In the genomic region with DNA sequence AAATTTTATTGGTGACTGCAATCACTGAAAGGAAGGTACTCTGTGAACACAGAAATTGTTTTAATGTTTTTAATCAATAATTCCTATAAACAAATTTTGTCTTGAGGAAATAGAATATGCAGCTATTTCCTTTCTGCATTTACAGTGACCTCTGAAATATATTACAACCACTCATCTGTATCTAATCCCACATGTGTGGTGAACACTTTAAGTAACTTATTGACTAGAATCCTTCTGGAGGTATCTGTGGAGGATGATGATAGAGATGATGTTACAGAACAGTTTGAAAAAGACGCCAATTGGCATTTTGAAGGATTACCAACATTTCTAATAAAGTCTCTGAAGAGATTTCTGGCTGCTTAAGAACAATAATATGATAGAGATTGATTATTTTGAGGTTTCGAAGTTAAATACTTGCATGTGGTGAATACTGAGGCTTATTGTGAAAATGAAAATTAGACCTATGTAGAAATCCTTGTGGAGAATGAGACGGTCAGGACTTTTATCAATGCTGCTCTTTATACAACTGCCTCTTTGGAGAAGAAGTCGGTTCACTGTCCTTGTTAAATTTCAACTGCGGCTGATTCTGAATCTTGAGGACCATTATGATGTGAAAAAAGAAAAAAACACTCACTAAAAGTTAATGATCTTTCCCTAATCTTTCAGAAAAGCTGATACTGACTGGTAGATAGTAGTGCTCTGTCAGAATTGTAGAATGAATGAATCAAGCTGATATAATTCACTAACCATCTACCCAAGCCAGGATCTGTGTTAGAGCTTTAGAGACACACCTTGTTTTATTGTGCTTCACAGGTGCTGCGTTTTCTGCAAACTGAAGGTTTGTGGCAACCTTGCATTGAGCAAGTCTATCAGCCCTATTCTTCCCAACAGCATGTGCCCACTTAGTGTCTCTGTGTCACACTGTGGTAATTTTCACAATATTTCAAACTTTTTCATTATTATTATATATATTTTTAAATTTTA, we compare ENCODE assay signal across 14 cellular contexts.
DNase-seq lines count a peak whose midpoint lies in the region; ATAC-seq and TF ChIP-seq lines count a peak whose summit lies in the region.
"Had no signal": no experiment of that assay in that cellular context is flagged by ENCODE, and none has a peak within 500 bp of the region (broad histone marks: within the 10 kb centered on the region; RNA-seq: fewer than 3 reads in every experiment).

No MANE protein-coding gene starts in this region.

- ATAC-seq in psoas muscle (no peak), GM21381 (IDR thresholded peaks at IDR 0.05; ENCODE audit: unreplicated experiment) (no peak)

- intact Hi-C loops in OCI-LY7 (cut with micrococcal nuclease; ENCODE audit: unreplicated experiment) (no loop called here), psoas muscle (cut with DNase I) (no loop called here), Calu3 (cut with micrococcal nuclease; ENCODE audit: unreplicated experiment) (loop anchor here (1.0 to 5.0 kb wide), 3 partner anchors 13 to 54 kb away; no protein-coding TSS in a partner anchor)

- no peak for TF ChIP-seq CTCF in OCI-LY7 (conservative IDR thresholded peaks at IDR 0.05; ENCODE audit: low read length)
- no peak for TF ChIP-seq CTCF in psoas muscle (IDR thresholded peaks at IDR 0.05)
- TF ChIP-seq CTCF in Calu3 (IDR thresholded peaks at IDR 0.05; ENCODE audit: unreplicated experiment), result no peak

- no peaks in the 10 kb centered on the region for H3K9me2 ChIP-seq in OCI-LY7 (ENCODE audit: insufficient read depth, low read length)

- CTCF ChIA-PET in OCI-LY7 (lab: Charles Lee; ENCODE audit: unreplicated experiment) (no interaction called here), Calu3 (lab: Charles Lee) (interaction anchor here (1.0 to 1.3 kb wide), 2 partner anchors 13 to 112 kb away, joined by 3 read pairs; no protein-coding TSS in a partner anchor)

- H3K27ac ChIP-seq in OCI-LY7 (ENCODE audit: low read depth, low read length, poor library complexity, severe bottlenecking) (no peak overlapping the region), psoas muscle (peak overlapping the region; percentile 51)
- H3K27ac ChIP-seq: prostate gland had no signal

- no peak overlapping the region for H3K4me3 Mint-ChIP-seq in Calu3 (ENCODE audit: low read depth, unreplicated experiment)
- H3K4me3 Mint-ChIP-seq: central memory CD8-positive, alpha-beta T cell had no signal

- peaks cover 50% of the 10 kb centered on the region for H3K4me1 Mint-ChIP-seq in Calu3 (ENCODE audit: low read depth, unreplicated experiment)

- H3K9me3 Mint-ChIP-seq in Calu3 (ENCODE audit: low read depth, unreplicated experiment), result no peaks in the 10 kb centered on the region
- H3K9me3 Mint-ChIP-seq: CD14-positive monocyte; central memory CD8-positive, alpha-beta T cell had no signal

- H3K4me1 ChIP-seq in OCI-LY7 (ENCODE audit: insufficient read depth, low read length, poor library complexity, severe bottlenecking), result peaks cover 18% of the 10 kb centered on the region
- peaks cover 17% of the 10 kb centered on the region for H3K4me1 ChIP-seq in psoas muscle
- H3K4me1 ChIP-seq: prostate gland had no signal

- no peaks in the 10 kb centered on the region for H4K20me1 ChIP-seq in OCI-LY7 (ENCODE audit: insufficient read depth, low read length)

- no peaks in the 10 kb centered on the region for H3K79me2 ChIP-seq in OCI-LY7 (ENCODE audit: insufficient read depth, low read depth, low read length)

- no peak overlapping the region for H3K27ac Mint-ChIP-seq in Calu3 (ENCODE audit: unreplicated experiment)
- H3K27ac Mint-ChIP-seq: activated naive CD4-positive, alpha-beta T cell treated with anti-CD3 and anti-CD28 coated beads, Interleukin-2, amount 50 U/mL, for 72 hours had no signal

- DNase-seq in Caki2 (ENCODE audit: low read depth) (peak; percentile 41), OCI-LY7 (ENCODE audit: low spot score) (no peak), foreskin melanocyte (peak; percentile 72), psoas muscle (no peak), NCI-H1092 treated with DMSO at 0.1 percent for 48 hours (lab: John Stamatoyannopoulos, UW) (no peak), Calu3 (no peak)
- DNase-seq: mammary epithelial cell, NCI-H1436, stomach had no signal

- BruUV-seq in OCI-LY7 (replicated peaks; lab: Mats Ljungman, UMichigan) (no TSS peak), Calu3 (replicated peaks; lab: Mats Ljungman, UMichigan) (no TSS peak)

- H3K36me3 Mint-ChIP-seq in Calu3 (ENCODE audit: insufficient read depth, unreplicated experiment), result peaks cover 9% of the 10 kb centered on the region
- H3K36me3 Mint-ChIP-seq: CD14-positive monocyte had no signal

- H3K4me2 ChIP-seq in OCI-LY7 (ENCODE audit: low read length), result peak overlapping the region; percentile 51; the same call in 1 of the 2 replicates

- no peaks in the 10 kb centered on the region for H3K27me3 Mint-ChIP-seq in Calu3 (ENCODE audit: unreplicated experiment)
- H3K27me3 Mint-ChIP-seq: central memory CD8-positive, alpha-beta T cell had no signal

- H3K36me3 ChIP-seq in OCI-LY7 (ENCODE audit: insufficient read depth, low read length), result no peaks in the 10 kb centered on the region
- H3K36me3 ChIP-seq in psoas muscle (ENCODE audit: insufficient read depth in 1 of 2, low read depth in 1 of 2), result no peaks in the 10 kb centered on the region
- H3K36me3 ChIP-seq: prostate gland, stomach had no signal

- POLR2A ChIA-PET in OCI-LY7 (lab: Charles Lee), result interaction anchor here (0.6 kb wide), 1 partner anchor 618 kb away, joined by 3 read pairs; no protein-coding TSS in a partner anchor

- in situ Hi-C loops in Caki2 (cut with HindIII; ENCODE audit: low pct_unique_long_range_greater_than_20kb, low sequenced_read_pairs), result no loop called here

- H3K9me3 ChIP-seq in OCI-LY7 (ENCODE audit: low read length) (no peaks in the 10 kb centered on the region), psoas muscle (no peaks in the 10 kb centered on the region)
- H3K9me3 ChIP-seq: prostate gland, stomach had no signal

- WGBS in psoas muscle, 3 donors, result 85 to 89% (median 86%) methylated on average over 6 of the region's 6 CpGs

- H3K27me3 ChIP-seq in psoas muscle (ENCODE audit: insufficient read depth in 3 of 3, low read length in 2 of 3), result no peaks in the 10 kb centered on the region
- H3K27me3 ChIP-seq: stomach had no signal

- H3K4me3 ChIP-seq in OCI-LY7 (ENCODE audit: low read depth, low read length, poor library complexity, severe bottlenecking), result no peak overlapping the region
- no peak overlapping the region for H3K4me3 ChIP-seq in psoas muscle
- H3K4me3 ChIP-seq: prostate gland, stomach had no signal

- H2AFZ ChIP-seq in OCI-LY7 (ENCODE audit: low read length), result no peak overlapping the region

Comparison
In these comparisons a context has a peak if more than half of its experiments do, and no peak if none do; other contexts are left out.
1. DNase-seq: peak in Caki2 (single experiment) and foreskin melanocyte (single experiment); none in OCI-LY7 (single experiment), psoas muscle (0 of 2), NCI-H1092 treated with DMSO at 0.1 percent for 48 hours (single experiment) and Calu3 (single experiment).